In the genomic region with DNA sequence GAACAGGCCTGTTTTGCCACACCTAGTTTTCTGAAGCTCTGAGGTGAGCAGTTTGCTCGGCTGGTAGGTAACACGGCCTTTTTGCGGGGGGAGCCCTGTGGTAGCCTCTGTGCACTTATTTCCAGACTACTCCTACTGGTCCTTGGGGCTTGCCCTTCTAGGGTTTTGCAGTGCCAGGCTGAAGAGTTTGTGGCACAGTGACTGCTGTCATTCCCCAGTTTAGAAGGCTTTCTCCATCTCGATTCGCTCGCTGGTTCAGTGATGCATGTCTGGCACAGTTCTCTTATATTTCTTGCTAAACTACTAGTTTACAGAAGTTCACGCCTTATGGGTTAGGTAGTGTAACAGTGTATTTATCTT, we compare ENCODE assay signal across 9 cellular contexts. TPM values are rescaled to one million over a fixed set of nuclear protein-coding genes. Genes with fewer than 3 reads are reported as not detected.
DNase-seq lines count a peak whose midpoint lies in the region; ATAC-seq and TF ChIP-seq lines count a peak whose summit lies in the region.
"Had no signal": no experiment of that assay in that cellular context is flagged by ENCODE, and none has a peak within 500 bp of the region (broad histone marks: within the 10 kb centered on the region; RNA-seq: fewer than 3 reads in every experiment).

No MANE protein-coding gene starts in this region.

- H3K4me1 Mint-ChIP-seq in naive B cell: peaks cover 20 to 31% (median 27%) of the 10 kb centered on the region in 3 donors

- no peaks in the 10 kb centered on the region for H3K27me3 Mint-ChIP-seq in naive B cell

- H3K4me3 ChIP-seq in cardiac muscle cell: peak overlapping the region; percentile 73
- peak overlapping the region in 1 of 2 donors; percentile 67 for H3K4me3 ChIP-seq in gastroesophageal sphincter

- H3K27ac ChIP-seq in cardiac muscle cell (no peak overlapping the region), gastroesophageal sphincter (peak overlapping the region in 1 of 4 donors; percentile 89)

- H3K27ac Mint-ChIP-seq in naive B cell: peak overlapping the region; percentile 87 to 100 (median 97)

- H3K27me3 ChIP-seq in cardiac muscle cell: no peaks in the 10 kb centered on the region
- H3K27me3 ChIP-seq in gastroesophageal sphincter: no peaks in the 10 kb centered on the region

- H3K4me1 ChIP-seq in cardiac muscle cell (ENCODE audit: low read depth) (peaks cover 28% of the 10 kb centered on the region), gastroesophageal sphincter (peaks cover 0 to 13% (median 3%) of the 10 kb centered on the region in 3 donors)

- H3K4me3 Mint-ChIP-seq in naive B cell: peak overlapping the region; percentile 94 to 100 (median 98)

- TF ChIP-seq POLR2A in gastroesophageal sphincter (IDR thresholded peaks at IDR 0.05): no peak

- H3K9me3 Mint-ChIP-seq in naive B cell: no peaks in the 10 kb centered on the region

- TF ChIP-seq EP300 in gastroesophageal sphincter (IDR thresholded peaks at IDR 0.05): no peak

- TF ChIP-seq CTCF in cardiac muscle cell (IDR thresholded peaks at IDR 0.05; ENCODE audit: low read depth, low read length): no peak
- no peak for TF ChIP-seq CTCF in gastroesophageal sphincter (IDR thresholded peaks at IDR 0.05)

- no peak for DNase-seq in cardiac muscle cell (ENCODE audit: low read depth in 1 of 2, low spot score in 1 of 2)
- no peak for DNase-seq in Right ventricle myocardium inferior (ENCODE audit: missing footprints)
- peak; percentile 68 for DNase-seq in RKO (ENCODE audit: low spot score)
- peak; percentile 11 for DNase-seq in cerebellar cortex (ENCODE audit: low spot score)
- DNase-seq in naive B cell: peak; percentile 11
- DNase-seq in sciatic nerve (ENCODE audit: low spot score): no peak

- no peaks in the 10 kb centered on the region for H3K9me3 ChIP-seq in cardiac muscle cell (ENCODE audit: low read depth)
- H3K9me3 ChIP-seq in gastroesophageal sphincter: no peaks in the 10 kb centered on the region
- H3K9me3 ChIP-seq: mucosa of descending colon had no signal

- intact Hi-C loops in Right ventricle myocardium inferior (cut with DNase I): no loop called here
- intact Hi-C loops in sciatic nerve (cut with DNase I): no loop called here

- ATAC-seq in Right ventricle myocardium inferior (no peak), naive B cell (ENCODE audit: low read depth in 2 of 2) (no peak), gastroesophageal sphincter (no peak), sciatic nerve (no peak), HG02840 (IDR thresholded peaks at IDR 0.05; ENCODE audit: low FRiP score, unreplicated experiment) (no peak)

- no peaks in the 10 kb centered on the region for H3K36me3 ChIP-seq in cardiac muscle cell
- H3K36me3 ChIP-seq in gastroesophageal sphincter: no peaks in the 10 kb centered on the region

- no peaks in the 10 kb centered on the region for H3K36me3 Mint-ChIP-seq in naive B cell

- 21 to 28% methylated on average over 4 to 6 of the region's 7 CpGs for WGBS in gastroesophageal sphincter (ENCODE audit: low coverage in 1 of 2), 2 donors

RNA-seq across cellular contexts. Expression of a gene that starts 0.7 kb away (rescaled TPM):
- total RNA-seq in cardiac muscle cell (3.2 and 12.1 TPM in 2 replicates), Right ventricle myocardium inferior (3.0 TPM), gastroesophageal sphincter (1 to 10 TPM; 2.4 to 3.0 (median 2.9) TPM), sciatic nerve (6.7 TPM)
- polyA plus RNA-seq in cardiac muscle cell (8.3 and 39.4 TPM in 2 replicates), naive B cell (ENCODE audit: low read depth in 6 of 6) (10 to 100 TPM; 17.3 to 38.0 (median 25.0) TPM)

RNA-seq across cellular contexts. Expression of a gene that starts 57.1 kb away (rescaled TPM):
- total RNA-seq in cardiac muscle cell: 16.9 and 34.2 TPM in 2 replicates
- 38.2 and 39.0 TPM in 2 replicates for polyA plus RNA-seq in cardiac muscle cell
- 19.0 TPM for total RNA-seq in Right ventricle myocardium inferior
- under 1 TPM in 4 of 6 donors, not detected in 2; 0.11 to 0.78 (median 0.42) TPM for polyA plus RNA-seq in naive B cell (ENCODE audit: low read depth in 6 of 6)
- 1 to 10 TPM; 3.6 to 4.9 (median 4.1) TPM for total RNA-seq in gastroesophageal sphincter
- total RNA-seq in sciatic nerve: 4.9 TPM

Comparison
In these comparisons a context has a peak if more than half of its experiments do, and no peak if none do; other contexts are left out.
1. DNase-seq: peak in RKO (single experiment), cerebellar cortex (single experiment) and naive B cell (single experiment); none in cardiac muscle cell (0 of 2), Right ventricle myocardium inferior (single experiment) and sciatic nerve (single experiment).